8 cellular contexts compared by ENCODE assay signal in the genomic region with DNA sequence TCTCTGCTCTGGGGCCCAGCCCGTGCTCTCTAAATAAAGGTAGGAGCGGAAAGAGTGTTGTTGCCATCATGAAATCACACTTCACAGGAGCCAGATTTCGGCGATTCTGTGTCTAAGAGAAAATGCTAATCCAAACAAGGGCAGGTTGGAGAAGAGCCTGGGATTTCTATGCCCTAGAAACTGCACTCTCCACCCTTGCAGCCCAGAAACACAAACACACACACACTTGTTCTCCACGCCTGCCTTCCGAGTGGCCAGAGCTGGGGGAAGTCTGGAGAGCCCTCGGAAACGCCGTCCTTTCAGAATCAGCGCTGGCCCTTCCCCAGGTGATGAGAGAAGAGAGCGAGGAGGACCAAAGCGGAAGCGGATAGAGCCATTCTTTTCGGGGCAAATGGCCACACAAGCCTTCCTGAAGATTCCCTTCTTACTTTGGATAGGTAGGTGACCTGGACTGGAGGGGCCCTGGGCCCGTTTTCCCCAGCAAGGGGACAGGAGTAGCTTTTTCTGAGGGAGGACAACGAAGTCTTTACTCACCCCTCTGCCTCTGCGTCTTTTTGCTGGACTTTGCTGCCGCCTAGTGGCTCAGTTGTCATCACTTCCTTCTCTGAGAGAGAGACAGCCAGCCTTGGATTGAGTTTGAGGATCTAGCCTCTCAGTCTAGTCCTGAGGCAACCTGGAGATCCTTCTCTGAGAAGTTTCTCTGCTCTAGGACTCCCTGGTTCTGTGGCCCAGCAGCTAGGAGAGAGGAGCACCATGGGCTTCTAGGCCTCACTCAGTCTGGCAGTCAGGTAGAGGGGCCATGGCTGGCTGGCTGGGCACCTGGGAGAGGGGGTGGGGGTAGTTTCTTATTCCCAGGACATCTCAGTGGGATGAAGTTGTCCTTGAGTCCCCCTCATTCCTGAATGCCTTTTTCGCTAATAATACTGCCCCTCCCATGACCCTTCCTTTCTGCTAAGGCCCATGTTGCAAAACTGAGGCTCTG. TPM values are rescaled to one million over a fixed set of nuclear protein-coding genes. Genes with fewer than 3 reads are reported as not detected.
DNase-seq lines count a peak whose midpoint lies in the region; ATAC-seq and TF ChIP-seq lines count a peak whose summit lies in the region.

No MANE protein-coding gene starts in this region.

- DNase-seq in GM04503 (ENCODE audit: low read depth) (peak; percentile 35), NCI-H446 (lab: John Stamatoyannopoulos, UW) (peak; percentile 33 to 78), colonic mucosa (peak; percentile 95), left colon (peak; percentile 84 to 93)
- DNase-seq in activated CD4-positive, alpha-beta T cell treated with anti-CD3 and anti-CD28 coated beads for 4 hours = peak; percentile 71 to 87
- DNase-seq in stimulated activated CD4-positive, alpha-beta T cell treated with anti-CD3 and anti-CD28 coated beads, Interleukin-1b, Interleukin-23, amount 100 ng/mL, for 4 hours (ENCODE audit: low read depth in 2 of 2) = peak; percentile 76 to 77

- intact Hi-C loops in colonic mucosa (cut with DNase I) = loop anchor here (5.0 kb wide), 1 partner anchor 404 kb away; no protein-coding TSS in a partner anchor
- intact Hi-C loops in left colon (cut with DNase I, micrococcal nuclease) = loop anchor here in 1 of 2 donors (10.0 kb wide), 1 partner anchor 411 kb away; no protein-coding TSS in a partner anchor

- ATAC-seq in HG03108 (IDR thresholded peaks at IDR 0.05; ENCODE audit: unreplicated experiment) (peak; percentile 80), left colon (peak; percentile 80), GM21737 (IDR thresholded peaks at IDR 0.05; ENCODE audit: unreplicated experiment) (no peak)

- no peaks in the 10 kb centered on the region for H3K9me3 ChIP-seq in colonic mucosa

- peak overlapping the region; percentile 69 for H3K27ac ChIP-seq in colonic mucosa

- no peaks in the 10 kb centered on the region for H3K27me3 ChIP-seq in colonic mucosa

- peak overlapping the region; percentile 64 to 93 for H3K9ac ChIP-seq in colonic mucosa (ENCODE audit: low read depth in 2 of 2, low read length in 2 of 2)

- H3K4me1 ChIP-seq in colonic mucosa = no peaks in the 10 kb centered on the region

- H3K36me3 ChIP-seq in colonic mucosa = no peaks in the 10 kb centered on the region

- H3K4me3 ChIP-seq in colonic mucosa = peak overlapping the region; percentile 42

- TF ChIP-seq CTCF in colonic mucosa (IDR thresholded peaks at IDR 0.05) = peak; percentile 74

RNA-seq across cellular contexts. Expression of a gene that starts 37.7 kb away (rescaled TPM):
- total RNA-seq in colonic mucosa = 1 to 10 TPM; 2.3 to 4.2 TPM
- total RNA-seq in left colon = 1 to 10 TPM; 2.7 to 3.1 TPM

RNA-seq across cellular contexts. Expression of a gene that starts 38.0 kb away (rescaled TPM):
- total RNA-seq in colonic mucosa = 10 to 100 TPM; 27.5 to 34.3 TPM
- total RNA-seq in left colon = 10 to 100 TPM; 43.1 to 45.6 TPM

RNA-seq across cellular contexts. Expression of a gene that starts 41.7 kb away (rescaled TPM):
- total RNA-seq in colonic mucosa (1 to 10 TPM; 2.3 to 3.3 TPM), left colon (1 to 10 TPM; 1.0 to 6.3 TPM)

Comparison
In these comparisons a context has a peak if more than half of its experiments do, and no peak if none do; other contexts are left out.
1. DNase-seq: peak in every context shown above with its lines; median percentile 95 in colonic mucosa; 88 in left colon; 79 in activated CD4-positive, alpha-beta T cell treated with anti-CD3 and anti-CD28 coated beads for 4 hours; 76 in stimulated activated CD4-positive, alpha-beta T cell treated with anti-CD3 and anti-CD28 coated beads, Interleukin-1b, Interleukin-23, amount 100 ng/mL, for 4 hours; 56 in NCI-H446; 35 in GM04503.